ENCODE assay signal across 27 cellular contexts in genomic region chr18:3100498-3101132, GRCh38.
"Had no signal": no experiment of that assay in that cellular context is flagged by ENCODE, and none has a peak within 500 bp of the region (broad histone marks: within the 10 kb centered on the region; RNA-seq: fewer than 3 reads in every experiment).

No MANE protein-coding gene starts in this region.

- H3K27ac ChIP-seq: ascending aorta, foreskin keratinocyte, stomach, thyroid gland, upper lobe of left lung had no signal

- DNase-seq: activated CD4-positive, alpha-beta memory T cell treated with anti-CD3 and anti-CD28 coated beads for 36 hours; activated CD4-positive, alpha-beta T cell treated with anti-CD3 and anti-CD28 coated beads, Interleukin-2, amount 10 ng/mL, durations not matched to agents 24 days and 14 days; activated CD4-positive, CD25-positive, alpha-beta regulatory T cell treated with anti-CD3 and anti-CD28 coated beads, Interleukin-2, amount 50 U/mL, for 72 hours; activated CD8-positive, alpha-beta memory T cell treated with anti-CD3 and anti-CD28 coated beads, Interleukin-2, amount 50 U/mL, for 4 hours; activated gamma-delta T cell; activated naive CD4-positive, alpha-beta T cell treated with anti-CD3 and anti-CD28 coated beads, Interleukin-2, amount 10 ng/mL, durations not matched to agents 7 days and 5 days; activated naive CD8-positive, alpha-beta T cell treated with anti-CD3 and anti-CD28 coated beads, Interleukin-2, amount 10 ng/mL, durations not matched to agents 7 days and 5 days; activated T-cell treated with anti-CD3 and anti-CD28 coated beads, Interleukin-2, amount 50 U/mL, for 1 hour; caudate nucleus; cortex of kidney; foreskin keratinocyte; mesendoderm; natural killer cell; posterior cingulate gyrus; stimulated activated CD4-positive, alpha-beta T cell treated with anti-CD3 and anti-CD28 coated beads, Interleukin-1b, Interleukin-23, amount 100 ng/mL, for 48 hours; stimulated activated naive B cell treated with anti-CD40 and anti-IgM and Interleukin-4, amounts not matched to agents 10 μg/mL and 1 μg/mL and 100 μg/mL, for 72 hours; stomach; SW 1271; T1000; thyroid gland; upper lobe of left lung had no signal

- H3K4me3 ChIP-seq: ascending aorta, lung, smooth muscle cell, stomach, thyroid gland, upper lobe of left lung had no signal

- FAIRE-seq: endothelial cell of umbilical vein, keratinocyte had no signal

- H3K27me3 ChIP-seq: ascending aorta, stomach, thyroid gland, upper lobe of left lung had no signal

- H3K4me2 ChIP-seq: smooth muscle cell had no signal

- H3K9me3 ChIP-seq: ascending aorta, stomach, thyroid gland, upper lobe of left lung had no signal

- H3K36me3 ChIP-seq: stomach, thyroid gland, upper lobe of left lung had no signal

- H3K4me1 ChIP-seq: foreskin keratinocyte, thyroid gland had no signal

- ATAC-seq: esophagus mucosa; foreskin keratinocyte; natural killer cell; stimulated activated naive B cell treated with anti-CD40 and anti-IgM and Interleukin-4, amounts not matched to agents 10 μg/mL and 1 μg/mL and 100 μg/mL, for 72 hours had no signal
